ENCODE assay signal across 15 cellular contexts in the genomic region with DNA sequence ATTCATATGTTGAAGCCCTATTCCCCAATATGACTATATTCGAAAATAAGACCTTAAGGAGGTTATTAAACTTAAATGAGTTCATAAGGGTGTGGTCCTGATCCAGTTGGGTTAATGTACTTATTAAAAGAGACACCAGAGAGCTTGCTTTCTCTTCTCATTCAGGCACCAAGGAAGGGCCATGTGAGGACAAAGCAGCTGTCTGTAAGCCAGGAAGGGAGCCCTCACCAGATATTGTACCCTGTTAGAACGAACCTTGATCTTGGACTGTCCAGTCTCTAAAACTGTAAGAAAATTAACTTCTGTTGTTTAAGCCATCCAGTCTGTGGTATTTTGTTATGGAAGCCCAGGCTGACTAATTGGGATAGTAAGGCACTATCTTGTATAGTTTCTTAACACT. TPM values are rescaled to one million over a fixed set of nuclear protein-coding genes. Genes with fewer than 3 reads are reported as not detected.
DNase-seq lines count a peak whose midpoint lies in the region; ATAC-seq and TF ChIP-seq lines count a peak whose summit lies in the region.
"Had no signal": no experiment of that assay in that cellular context is flagged by ENCODE, and none has a peak within 500 bp of the region (broad histone marks: within the 10 kb centered on the region; RNA-seq: fewer than 3 reads in every experiment).

No MANE protein-coding gene starts in this region.

- H3K36me3 Mint-ChIP-seq in activated naive CD4-positive, alpha-beta T cell treated with anti-CD3 and anti-CD28 coated beads, Interleukin-2, amount 10 ng/mL, durations not matched to agents 7 days and 5 days: no peaks in the 10 kb centered on the region
- H3K36me3 Mint-ChIP-seq: type B pancreatic cell had no signal

- CTCF ChIA-PET in activated naive CD4-positive, alpha-beta T cell treated with anti-CD3 and anti-CD28 coated beads, Interleukin-2, amount 10 ng/mL, durations not matched to agents 7 days and 5 days (lab: Charles Lee): interaction anchor here (0.6 to 3.1 kb wide), 2 partner anchors 10 to 17 kb away, joined by 4 to 13 read pairs; no protein-coding TSS in a partner anchor

- no peak overlapping the region for H3K4me3 ChIP-seq in OCI-LY3 (ENCODE audit: low read length)
- no peak overlapping the region for H3K4me3 ChIP-seq in trophoblast cell (ENCODE audit: low read depth, low read length)

- H3K4me1 ChIP-seq in OCI-LY3 (ENCODE audit: low read length): peaks cover 5% of the 10 kb centered on the region; the same call in 1 of the 2 replicates
- H3K4me1 ChIP-seq in trophoblast cell (ENCODE audit: control insufficient read depth in 1 of 2, insufficient read depth in 2 of 2, low read length in 2 of 2): no peaks in the 10 kb centered on the region

- no CpG with 5 or more reads among the region's 2 CpGs for WGBS in trophoblast cell (ENCODE audit: extremely low coverage, insufficient coverage, insufficient read length)

- no peak overlapping the region for H3K23ac ChIP-seq in trophoblast cell (ENCODE audit: low read length)

- H4K91ac ChIP-seq in trophoblast cell (ENCODE audit: low read depth, low read length): no peak overlapping the region

- H3K36me3 ChIP-seq in OCI-LY3 (replicated peaks; ENCODE audit: low read depth, low read length): no peaks in the 10 kb centered on the region
- H3K36me3 ChIP-seq in trophoblast cell (ENCODE audit: control insufficient read depth in 1 of 2, insufficient read depth in 2 of 2, low read length in 2 of 2): no peaks in the 10 kb centered on the region

- no peak overlapping the region for H4K8ac ChIP-seq in trophoblast cell (ENCODE audit: low read depth, low read length)

- ATAC-seq in GM21723 (IDR thresholded peaks at IDR 0.05; ENCODE audit: unreplicated experiment): peak; percentile 12
- ATAC-seq in GM18873 (IDR thresholded peaks at IDR 0.05; ENCODE audit: low FRiP score, unreplicated experiment): no peak

- H4K20me1 ChIP-seq in OCI-LY3 (ENCODE audit: insufficient read depth, low read length): no peaks in the 10 kb centered on the region

- H3K9ac ChIP-seq in OCI-LY3 (ENCODE audit: low read length) (no peak overlapping the region), trophoblast cell (ENCODE audit: low read length) (no peak overlapping the region)

- no peak overlapping the region for H2AK5ac ChIP-seq in trophoblast cell (ENCODE audit: low read length)

- H3K4ac ChIP-seq in trophoblast cell (ENCODE audit: low read depth, low read length): no peak overlapping the region

- no peak overlapping the region for H2BK5ac ChIP-seq in trophoblast cell (ENCODE audit: low read depth, low read length, poor library complexity)

- no peak for DNase-seq in activated naive CD4-positive, alpha-beta T cell treated with anti-CD3 and anti-CD28 coated beads, Interleukin-2, amount 10 ng/mL, durations not matched to agents 7 days and 5 days
- no peak for DNase-seq in activated naive CD4-positive, alpha-beta T cell treated with Interleukin-2 at 50 U/mL for 16 hours
- DNase-seq in trophoblast cell: no peak
- no peak for DNase-seq in RKO (ENCODE audit: low spot score)
- DNase-seq in SIG-M5 (lab: John Stamatoyannopoulos, UW): no peak
- DNase-seq: effector CD8-positive, alpha-beta T cell; glutamatergic neuron; posterior cingulate gyrus; stimulated activated CD4-positive, alpha-beta T cell treated with anti-CD3 and anti-CD28 coated beads, Interleukin-2, amount 100 ng/mL, for 24 hours; stimulated activated naive CD8-positive, alpha-beta T cell treated with anti-CD3 and anti-CD28 coated beads, Interleukin-15, amount 100 ng/mL, for 72 hours had no signal

- H3K27me3 ChIP-seq in OCI-LY3 (ENCODE audit: low read depth, low read length) (no peaks in the 10 kb centered on the region), trophoblast cell (ENCODE audit: insufficient read depth, low read length) (no peaks in the 10 kb centered on the region)

- H3K27ac ChIP-seq in OCI-LY3 (ENCODE audit: low read length): no peak overlapping the region
- H3K27ac ChIP-seq in trophoblast cell (ENCODE audit: low read depth, low read length): no peak overlapping the region
- H3K27ac ChIP-seq: VCaP had no signal

- TF ChIP-seq CTCF in OCI-LY3 (IDR thresholded peaks at IDR 0.05; ENCODE audit: low read depth, low read length): no peak

- H3K9me3 Mint-ChIP-seq in activated naive CD4-positive, alpha-beta T cell treated with anti-CD3 and anti-CD28 coated beads, Interleukin-2, amount 10 ng/mL, durations not matched to agents 7 days and 5 days: no peaks in the 10 kb centered on the region
- H3K9me3 Mint-ChIP-seq: stimulated activated naive CD8-positive, alpha-beta T cell treated with anti-CD3 and anti-CD28 coated beads, Interleukin-15, amount 100 ng/mL, for 72 hours; type B pancreatic cell had no signal

- H2BK12ac ChIP-seq in trophoblast cell (ENCODE audit: low read length): peak overlapping the region; percentile 76

- H2AFZ ChIP-seq in OCI-LY3 (ENCODE audit: low read depth, low read length): peak overlapping the region; percentile 90; the same call in 1 of the 2 replicates
- H2AFZ ChIP-seq in trophoblast cell (ENCODE audit: insufficient read depth, low read length, poor library complexity): no peak overlapping the region

- no peaks in the 10 kb centered on the region for H3K79me1 ChIP-seq in trophoblast cell (ENCODE audit: low read length)

- H3K4me1 Mint-ChIP-seq in activated naive CD4-positive, alpha-beta T cell treated with anti-CD3 and anti-CD28 coated beads, Interleukin-2, amount 10 ng/mL, durations not matched to agents 7 days and 5 days: peaks cover 11% of the 10 kb centered on the region

- peaks cover 4% of the 10 kb centered on the region for H3K27me3 Mint-ChIP-seq in activated naive CD4-positive, alpha-beta T cell treated with anti-CD3 and anti-CD28 coated beads, Interleukin-2, amount 10 ng/mL, durations not matched to agents 7 days and 5 days

- H3K4me3 Mint-ChIP-seq in activated naive CD4-positive, alpha-beta T cell treated with anti-CD3 and anti-CD28 coated beads, Interleukin-2, amount 10 ng/mL, durations not matched to agents 7 days and 5 days: no peak overlapping the region
- H3K4me3 Mint-ChIP-seq: type B pancreatic cell had no signal

- H3K79me2 ChIP-seq in OCI-LY3 (ENCODE audit: low read length): no peaks in the 10 kb centered on the region
- H3K79me2 ChIP-seq in trophoblast cell (ENCODE audit: control insufficient read depth, insufficient read depth, low read length, poor library complexity): no peaks in the 10 kb centered on the region

- no peak overlapping the region for H3K14ac ChIP-seq in trophoblast cell (ENCODE audit: low read length)

- H3K4me2 ChIP-seq in OCI-LY3 (ENCODE audit: low read length) (peak overlapping the region; percentile 6; the same call in 1 of the 2 replicates), trophoblast cell (ENCODE audit: low read length) (no peak overlapping the region)

- peak overlapping the region; percentile 82 for H3K27ac Mint-ChIP-seq in activated naive CD4-positive, alpha-beta T cell treated with anti-CD3 and anti-CD28 coated beads, Interleukin-2, amount 10 ng/mL, durations not matched to agents 7 days and 5 days
- H3K27ac Mint-ChIP-seq: type B pancreatic cell had no signal

- no peak overlapping the region for H2BK120ac ChIP-seq in trophoblast cell (ENCODE audit: insufficient read depth, low read length, poor library complexity)

- H4K12ac ChIP-seq in trophoblast cell (ENCODE audit: low read depth, low read length): no peak overlapping the region

- H3K9me3 ChIP-seq in OCI-LY3 (ENCODE audit: insufficient read depth, low read length) (no peaks in the 10 kb centered on the region), trophoblast cell (ENCODE audit: insufficient read depth, low read depth, low read length) (no peaks in the 10 kb centered on the region)

- H3K18ac ChIP-seq in trophoblast cell (ENCODE audit: low read length): no peak overlapping the region

RNA-seq across cellular contexts. Expression of a gene that starts 9.1 kb away (rescaled TPM):
- polyA plus RNA-seq in trophoblast cell (2013): 66.0 and 69.7 TPM in 2 replicates
